Comparison of ENCODE assay signal across 28 cellular contexts in the genomic region with DNA sequence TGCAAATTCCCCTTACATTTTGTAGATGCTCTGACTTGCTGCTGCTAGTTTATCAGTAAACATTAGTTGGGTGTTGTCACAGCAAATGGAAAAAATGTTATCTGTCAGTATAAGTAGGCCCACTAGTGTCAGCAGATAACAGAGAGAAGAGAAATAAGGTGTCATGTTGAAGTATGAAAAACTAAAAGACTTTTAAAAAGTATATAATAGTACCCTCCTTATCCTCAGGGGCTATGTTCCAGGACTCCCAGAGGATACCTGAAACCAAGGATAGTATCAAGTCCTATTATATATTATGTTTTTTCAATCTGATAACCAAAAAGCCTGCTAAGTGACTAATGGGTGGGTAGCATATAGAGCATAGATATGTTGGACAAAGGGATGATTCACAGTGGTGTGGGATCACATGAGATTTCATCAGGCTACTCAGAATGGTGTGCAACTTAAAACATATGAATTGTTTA. TPM values are rescaled to one million over a fixed set of nuclear protein-coding genes. Genes with fewer than 3 reads are reported as not detected.
DNase-seq lines count a peak whose midpoint lies in the region; ATAC-seq, FAIRE-seq and TF ChIP-seq lines count a peak whose summit lies in the region.
"Had no signal": no experiment of that assay in that cellular context is flagged by ENCODE, and none has a peak within 500 bp of the region (broad histone marks: within the 10 kb centered on the region; RNA-seq: fewer than 3 reads in every experiment).

No MANE protein-coding gene starts in this region.

- peaks cover 27 to 34% of the 10 kb centered on the region in 2 donors for H3K4me1 Mint-ChIP-seq in stimulated activated naive B cell treated with anti-CD40 and anti-IgM and Interleukin-4, amounts not matched to agents 10 μg/mL and 1 μg/mL and 100 μg/mL, for 72 hours
- H3K4me1 Mint-ChIP-seq: stimulated activated effector memory CD8-positive, alpha-beta T cell treated with anti-CD3 and anti-CD28 coated beads, Interleukin-12 subunit alpha, Interleukin-12 subunit beta, amount 100 ng/mL, for 72 hours had no signal

- no peak for TF ChIP-seq EP300 in ovary (IDR thresholded peaks at IDR 0.05)

- intact Hi-C loops in lower lobe of right lung (cut with DNase I) (no loop called here), ovary (cut with DNase I) (no loop called here)

- H3K9me3 ChIP-seq in keratinocyte (ENCODE audit: control insufficient read depth, low read depth, low read length) (no peaks in the 10 kb centered on the region), lower lobe of right lung (no peaks in the 10 kb centered on the region), ovary (no peaks in the 10 kb centered on the region)
- H3K9me3 ChIP-seq: BLaER1 treated with 17β-estradiol and CSF1 and Interleukin-3, amounts not matched to agents 10 nM and 100 nM; thoracic aorta had no signal

- no peak for FAIRE-seq in keratinocyte (lab: Jason Lieb, UNC)
- FAIRE-seq: frontal cortex had no signal

- H4K20me1 ChIP-seq in keratinocyte (ENCODE audit: control insufficient read depth, extremely low read depth, insufficient read depth, low read length): no peaks in the 10 kb centered on the region
- H4K20me1 ChIP-seq: BLaER1 treated with 17β-estradiol and CSF1 and Interleukin-3, amounts not matched to agents 10 nM and 100 nM had no signal

- no peak overlapping the region for H3K4me3 Mint-ChIP-seq in stimulated activated naive B cell treated with anti-CD40 and anti-IgM and Interleukin-4, amounts not matched to agents 10 μg/mL and 1 μg/mL and 100 μg/mL, for 72 hours
- H3K4me3 Mint-ChIP-seq: activated naive CD4-positive, alpha-beta T cell treated with anti-CD3 and anti-CD28 coated beads, Interleukin-2, amount 10 ng/mL, durations not matched to agents 7 days and 5 days; activated T-cell treated with anti-CD3 and anti-CD28 coated beads, Interleukin-2, amount 50 U/mL, for 4 hours; memory B cell; stimulated activated effector memory CD8-positive, alpha-beta T cell treated with anti-CD3 and anti-CD28 coated beads, Interleukin-12 subunit alpha, Interleukin-12 subunit beta, amount 100 ng/mL, for 72 hours; T-helper 2 cell treated with Interferon-gamma antibody and Interleukin-4, amounts not matched to agents 5 μg/mL and 100 μg/mL, for 36 hours had no signal

- peak overlapping the region; percentile 32 for H3K27ac ChIP-seq in keratinocyte (ENCODE audit: control insufficient read depth, insufficient read depth, low read length)
- no peak overlapping the region for H3K27ac ChIP-seq in lower lobe of right lung
- no peak overlapping the region for H3K27ac ChIP-seq in ovary
- H3K27ac ChIP-seq: BLaER1 treated with 17β-estradiol and CSF1 and Interleukin-3, amounts not matched to agents 10 nM and 100 nM; KMS-11; SK-N-MC; thoracic aorta had no signal

- H3K36me3 ChIP-seq in keratinocyte (ENCODE audit: control insufficient read depth in 2 of 2, extremely low read depth in 1 of 2, insufficient read depth in 2 of 2, low read length in 2 of 2) (no peaks in the 10 kb centered on the region), lower lobe of right lung (no peaks in the 10 kb centered on the region), ovary (no peaks in the 10 kb centered on the region)
- H3K36me3 ChIP-seq: BLaER1 treated with 17β-estradiol and CSF1 and Interleukin-3, amounts not matched to agents 10 nM and 100 nM; thoracic aorta had no signal

- H3K36me3 Mint-ChIP-seq in stimulated activated naive B cell treated with anti-CD40 and anti-IgM and Interleukin-4, amounts not matched to agents 10 μg/mL and 1 μg/mL and 100 μg/mL, for 72 hours: no peaks in the 10 kb centered on the region
- H3K36me3 Mint-ChIP-seq: activated naive CD4-positive, alpha-beta T cell treated with anti-CD3 and anti-CD28 coated beads, Interleukin-2, amount 10 ng/mL, durations not matched to agents 7 days and 5 days; memory B cell; naive B cell; stimulated activated effector memory CD8-positive, alpha-beta T cell treated with anti-CD3 and anti-CD28 coated beads, Interleukin-12 subunit alpha, Interleukin-12 subunit beta, amount 100 ng/mL, for 72 hours had no signal

- DNase-seq in ELR (ENCODE audit: low read depth) (peak; percentile 81), SK-MEL-5 (ENCODE audit: low read depth, low spot score) (peak; percentile 76), epithelial cell of esophagus (ENCODE audit: low read depth) (peak; percentile 71), keratinocyte (ENCODE audit: low read depth, low spot score) (no peak), lower lobe of right lung (no peak), ovary (no peak)
- DNase-seq in stimulated activated naive B cell treated with anti-CD40 and anti-IgM and Interleukin-4, amounts not matched to agents 10 μg/mL and 1 μg/mL and 100 μg/mL, for 72 hours: no peak
- DNase-seq: ACHN; activated CD8-positive, alpha-beta memory T cell treated with anti-CD3 and anti-CD28 coated beads for 24 hours; activated naive CD4-positive, alpha-beta T cell treated with anti-CD3 and anti-CD28 coated beads, Interleukin-2, amount 10 ng/mL, durations not matched to agents 7 days and 5 days; activated T-cell treated with anti-CD3 and anti-CD28 coated beads, Interleukin-2, amount 50 U/mL, for 4 hours; anterior cingulate cortex; Calu3; cerebellar nuclear complex; effector CD8-positive, alpha-beta T cell; naive B cell; NCI-H187 treated with DMSO at 0.1 percent for 48 hours had no signal

- H3K27ac Mint-ChIP-seq in stimulated activated naive B cell treated with anti-CD40 and anti-IgM and Interleukin-4, amounts not matched to agents 10 μg/mL and 1 μg/mL and 100 μg/mL, for 72 hours: no peak overlapping the region
- H3K27ac Mint-ChIP-seq: activated naive CD4-positive, alpha-beta T cell treated with anti-CD3 and anti-CD28 coated beads, Interleukin-2, amount 10 ng/mL, durations not matched to agents 7 days and 5 days; memory B cell; stimulated activated effector memory CD8-positive, alpha-beta T cell treated with anti-CD3 and anti-CD28 coated beads, Interleukin-12 subunit alpha, Interleukin-12 subunit beta, amount 100 ng/mL, for 72 hours; T-helper 2 cell treated with Interferon-gamma antibody and Interleukin-4, amounts not matched to agents 5 μg/mL and 100 μg/mL, for 36 hours had no signal

- no peak for TF ChIP-seq POLR2A in ovary (IDR thresholded peaks at IDR 0.05)

- no peaks in the 10 kb centered on the region for H3K9me3 Mint-ChIP-seq in stimulated activated naive B cell treated with anti-CD40 and anti-IgM and Interleukin-4, amounts not matched to agents 10 μg/mL and 1 μg/mL and 100 μg/mL, for 72 hours
- H3K9me3 Mint-ChIP-seq: activated naive CD4-positive, alpha-beta T cell treated with anti-CD3 and anti-CD28 coated beads, Interleukin-2, amount 10 ng/mL, durations not matched to agents 7 days and 5 days; activated T-cell treated with anti-CD3 and anti-CD28 coated beads, Interleukin-2, amount 50 U/mL, for 4 hours; memory B cell; stimulated activated effector memory CD8-positive, alpha-beta T cell treated with anti-CD3 and anti-CD28 coated beads, Interleukin-12 subunit alpha, Interleukin-12 subunit beta, amount 100 ng/mL, for 72 hours; T-helper 2 cell treated with Interferon-gamma antibody and Interleukin-4, amounts not matched to agents 5 μg/mL and 100 μg/mL, for 36 hours had no signal

- no peak overlapping the region for H3K9ac ChIP-seq in keratinocyte (ENCODE audit: control insufficient read depth, extremely low read depth, insufficient read depth, low read length)
- H3K9ac ChIP-seq: BLaER1 treated with 17β-estradiol and CSF1 and Interleukin-3, amounts not matched to agents 10 nM and 100 nM; KMS-11 had no signal

- no peaks in the 10 kb centered on the region for H3K27me3 ChIP-seq in keratinocyte (ENCODE audit: control insufficient read depth, extremely low read depth, insufficient read depth, low read length)
- H3K27me3 ChIP-seq in lower lobe of right lung (ENCODE audit: low read depth): no peaks in the 10 kb centered on the region
- no peaks in the 10 kb centered on the region for H3K27me3 ChIP-seq in ovary
- H3K27me3 ChIP-seq: BLaER1 treated with 17β-estradiol and CSF1 and Interleukin-3, amounts not matched to agents 10 nM and 100 nM had no signal

- H3K4me1 ChIP-seq in keratinocyte (ENCODE audit: control insufficient read depth, extremely low read depth, insufficient read depth, low read length): peaks cover 14% of the 10 kb centered on the region
- peaks cover 10% of the 10 kb centered on the region for H3K4me1 ChIP-seq in lower lobe of right lung
- H3K4me1 ChIP-seq in ovary (ENCODE audit: insufficient read depth): no peaks in the 10 kb centered on the region

- ATAC-seq in lower lobe of right lung (no peak), GM18867 (IDR thresholded peaks at IDR 0.05; ENCODE audit: unreplicated experiment) (no peak)
- ATAC-seq in stimulated activated naive B cell treated with anti-CD40 and anti-IgM and Interleukin-4, amounts not matched to agents 10 μg/mL and 1 μg/mL and 100 μg/mL, for 72 hours (replicated peaks): no peak
- ATAC-seq: activated CD4-positive, CD25-positive, alpha-beta regulatory T cell treated with anti-CD3 and anti-CD28 coated beads, Interleukin-2, amount 50 U/mL, for 24 hours; activated T-cell treated with anti-CD3 and anti-CD28 coated beads, Interleukin-2, amount 50 U/mL, for 4 hours; sciatic nerve; stimulated activated effector memory CD8-positive, alpha-beta T cell treated with anti-CD3 and anti-CD28 coated beads, Interleukin-12 subunit alpha, Interleukin-12 subunit beta, amount 100 ng/mL, for 72 hours had no signal

- H3K9me1 ChIP-seq in keratinocyte (ENCODE audit: control insufficient read depth, extremely low read depth, insufficient read depth, low read length): no peaks in the 10 kb centered on the region

- dilution Hi-C loops in keratinocyte (cut with MboI; ENCODE audit: extremely low pct_ligation_motif_present, low sequenced_read_pairs): no loop called here

- no peak overlapping the region for H2AFZ ChIP-seq in keratinocyte (ENCODE audit: control insufficient read depth, low read length)

- no peaks in the 10 kb centered on the region for H3K27me3 Mint-ChIP-seq in stimulated activated naive B cell treated with anti-CD40 and anti-IgM and Interleukin-4, amounts not matched to agents 10 μg/mL and 1 μg/mL and 100 μg/mL, for 72 hours
- H3K27me3 Mint-ChIP-seq: memory B cell, naive B cell had no signal

- in situ Hi-C loops in SK-MEL-5 (cut with HindIII; ENCODE audit: low pct_unique_long_range_greater_than_20kb, low sequenced_read_pairs): no loop called here

- TF ChIP-seq CTCF in epithelial cell of esophagus (IDR thresholded peaks at IDR 0.05; ENCODE audit: insufficient read depth, low read depth, low read length, missing control alignments): no peak
- no peak for TF ChIP-seq CTCF in keratinocyte (optimal IDR thresholded peaks at IDR 0.05 in 1 of 3, IDR thresholded peaks at IDR 0.05 in 1 of 3, conservative IDR thresholded peaks at IDR 0.05 in 1 of 3; ENCODE audit: extremely low read depth in 1 of 3, insufficient read depth in 2 of 3, low read length in 3 of 3)
- no peak for TF ChIP-seq CTCF in lower lobe of right lung (IDR thresholded peaks at IDR 0.05)
- no peak for TF ChIP-seq CTCF in ovary (IDR thresholded peaks at IDR 0.05)

- no peak overlapping the region for H3K4me3 ChIP-seq in epithelial cell of esophagus (ENCODE audit: low read length)
- no peak overlapping the region for H3K4me3 ChIP-seq in keratinocyte (ENCODE audit: control insufficient read depth in 2 of 3, extremely low read depth in 1 of 3, insufficient read depth in 2 of 3, low read depth in 1 of 3, low read length in 3 of 3)
- no peak overlapping the region for H3K4me3 ChIP-seq in lower lobe of right lung
- no peak overlapping the region for H3K4me3 ChIP-seq in ovary
- H3K4me3 ChIP-seq: BLaER1 treated with 17β-estradiol and CSF1 and Interleukin-3, amounts not matched to agents 10 nM and 100 nM; SK-N-MC; thoracic aorta had no signal

- no peaks in the 10 kb centered on the region for H3K79me2 ChIP-seq in keratinocyte (ENCODE audit: control insufficient read depth, insufficient read depth, low read length)

- H3K4me2 ChIP-seq in keratinocyte (ENCODE audit: control insufficient read depth, extremely low read depth, insufficient read depth, low read depth, low read length): no peak overlapping the region

RNA-seq across cellular contexts. Expression of a gene that starts 11.6 kb away (rescaled TPM):
- total RNA-seq in SK-MEL-5 (2014; rRNA removed; shearing (Covaris generic)): 21.4 and 22.9 TPM in 2 replicates
- 11.0 and 15.0 TPM in 2 replicates for polyA plus RNA-seq in SK-MEL-5 (2015; cell fraction: cytosol; rRNA removed)
- polyA plus RNA-seq in SK-MEL-5 (2015; cell fraction: nucleus; rRNA removed): 12.3 and 17.4 TPM in 2 replicates
- 27.0 to 35.4 TPM (median 27.4 TPM) in 3 replicates for polyA plus RNA-seq in keratinocyte
- 14.7 TPM for polyA plus RNA-seq in keratinocyte (2011; ENCODE audit: low read depth)
- polyA plus RNA-seq in keratinocyte (2011; cell fraction: cytosol; rRNA removed): 15.6 and 34.6 TPM in 2 replicates
- 47.4 and 54.9 TPM in 2 replicates for polyA plus RNA-seq in keratinocyte (2011; cell fraction: nucleus; rRNA removed)
- 16.2 and 18.1 TPM in 2 replicates for polyA plus RNA-seq in keratinocyte (2012; ENCODE audit: low replicate concordance)
- 11.7 to 79.7 TPM (median 41.1 TPM) in 3 replicates for polyA minus RNA-seq in keratinocyte
- polyA minus RNA-seq in keratinocyte (2011; cell fraction: cytosol; rRNA and poly(A)+ RNA removed): 25.5 TPM
- 53.0 and 90.6 TPM in 2 replicates for polyA minus RNA-seq in keratinocyte (2011; cell fraction: nucleus; rRNA and poly(A)+ RNA removed)
- total RNA-seq in lower lobe of right lung: 48.9 TPM
- total RNA-seq in ovary: 10 to 100 TPM; 15.7 to 57.3 (median 27.9) TPM
- 10 to 100 TPM in 1 of 2 donors, 1 to 10 TPM in 1; 4.8 to 20.4 TPM for polyA plus RNA-seq in ovary

Comparison
In these comparisons a context has a peak if more than half of its experiments do, and no peak if none do; other contexts are left out.
1. DNase-seq: peak in ELR (single experiment), SK-MEL-5 (single experiment) and epithelial cell of esophagus (single experiment); none in keratinocyte (single experiment), lower lobe of right lung (single experiment), ovary (0 of 5) and stimulated activated naive B cell treated with anti-CD40 and anti-IgM and Interleukin-4, amounts not matched to agents 10 μg/mL and 1 μg/mL and 100 μg/mL, for 72 hours (single experiment).